ENCODE assay signal across 39 cellular contexts in genomic region chr3:184116017-184116416, GRCh38. TPM values are rescaled to one million over a fixed set of nuclear protein-coding genes. Genes with fewer than 3 reads are reported as not detected.
"Had no signal": no experiment of that assay in that cellular context is flagged by ENCODE, and none has a peak within 500 bp of the region (broad histone marks: within the 10 kb centered on the region; RNA-seq: fewer than 3 reads in every experiment).

No MANE protein-coding gene starts in this region.

- FAIRE-seq: astrocyte, bronchial epithelial cell had no signal

- H3K4me3 ChIP-seq: adrenal gland, ascending aorta, body of pancreas, breast epithelium, cardiac muscle cell had no signal

- H3K9me3 ChIP-seq: adrenal gland, ascending aorta, body of pancreas, breast epithelium had no signal

- DNase-seq: activated effector memory CD4-positive, alpha-beta T cell treated with anti-CD3 and anti-CD28 coated beads, Interleukin-2, amount 50 U/mL, for 16 hours; activated effector memory CD4-positive, alpha-beta T cell treated with Interleukin-2 at 50 U/mL for 16 hours; activated gamma-delta T cell; activated gamma-delta T cell treated with Interleukin-2 at 50 U/mL for 16 hours; activated naive CD4-positive, alpha-beta T cell; activated naive CD4-positive, alpha-beta T cell treated with anti-CD3 and anti-CD28 coated beads for 36 hours; activated naive CD4-positive, alpha-beta T cell treated with anti-CD3 and anti-CD28 coated beads, Interleukin-2, amount 10 ng/mL, durations not matched to agents 7 days and 5 days; activated naive CD4-positive, alpha-beta T cell treated with anti-CD3 and anti-CD28 coated beads, Interleukin-2, amount 50 U/mL, for 16 hours; activated naive CD4-positive, alpha-beta T cell treated with Interleukin-2 at 50 U/mL for 16 hours; activated naive CD8-positive, alpha-beta T cell treated with anti-CD3 and anti-CD28 coated beads for 36 hours; activated naive CD8-positive, alpha-beta T cell treated with anti-CD3 and anti-CD28 coated beads, Interleukin-2, amount 10 ng/mL, durations not matched to agents 7 days and 5 days; activated naive CD8-positive, alpha-beta T cell treated with anti-CD3 and anti-CD28 coated beads, Interleukin-2, amount 50 U/mL, for 24 hours; activated T-cell treated with anti-CD3 and anti-CD28 coated beads, Interleukin-2, amount 50 U/mL, for 24 hours; activated T-cell treated with anti-CD3 and anti-CD28 coated beads, Interleukin-2, amount 50 U/mL, for 4 hours; activated T-cell treated with anti-CD3 and anti-CD28 coated beads, Interleukin-2, amount 50 U/mL, for 48 hours; activated T-cell treated with anti-CD3 and anti-CD28 coated beads, Interleukin-2, amount 50 U/mL, for 72 hours; adrenal gland; amniotic stem cell; amygdala; anterior cingulate cortex; aorta; body of pancreas; brain microvascular endothelial cell; caudate nucleus; central memory CD4-positive, alpha-beta T cell; cerebellar nuclear complex had no signal

- H3K27me3 ChIP-seq: adrenal gland, ascending aorta, body of pancreas, breast epithelium, cardiac muscle cell had no signal

- H3K27ac ChIP-seq: adrenal gland, ascending aorta, body of pancreas, brain microvascular endothelial cell, breast epithelium, cardiac muscle cell had no signal

- H3K36me3 ChIP-seq: adrenal gland, ascending aorta, brain microvascular endothelial cell, breast epithelium, cardiac muscle cell had no signal

- ATAC-seq: activated naive CD4-positive, alpha-beta T cell treated with anti-CD3 and anti-CD28 coated beads, Interleukin-2, amount 50 U/mL, for 72 hours; activated naive CD8-positive, alpha-beta T cell treated with anti-CD3 and anti-CD28 coated beads, Interleukin-2, amount 50 U/mL, for 24 hours; activated T-cell treated with anti-CD3 and anti-CD28 coated beads, Interleukin-2, amount 50 U/mL, for 4 hours; activated T-cell treated with anti-CD3 and anti-CD28 coated beads, Interleukin-2, amount 50 U/mL, for 72 hours; activated T-helper 17 cell treated with anti-CD3 and anti-CD28 coated beads, Interleukin-2, amount 50 U/mL, for 72 hours; body of pancreas had no signal

- H3K4me1 ChIP-seq: adrenal gland, ascending aorta, body of pancreas, breast epithelium had no signal

RNA-seq across cellular contexts. Expression of gene HTR3E, which starts 19.2 kb away (rescaled TPM):
- total RNA-seq: activated naive CD4-positive, alpha-beta T cell treated with anti-CD3 and anti-CD28 coated beads for 36 hours; activated naive CD4-positive, alpha-beta T cell treated with anti-CD3 and anti-CD28 coated beads, Interleukin-2, amount 50 U/mL, for 72 hours; activated naive CD8-positive, alpha-beta T cell treated with anti-CD3 and anti-CD28 coated beads for 36 hours; activated naive CD8-positive, alpha-beta T cell treated with anti-CD3 and anti-CD28 coated beads, Interleukin-2, amount 10 ng/mL, durations not matched to agents 7 days and 5 days; activated T-cell treated with anti-CD3 and anti-CD28 coated beads, Interleukin-2, amount 50 U/mL, for 4 hours; activated T-cell treated with anti-CD3 and anti-CD28 coated beads, Interleukin-2, amount 50 U/mL, for 72 hours; activated T-helper 1 cell treated with anti-CD3 and anti-CD28 coated beads, Interleukin-12 subunit alpha, Interleukin-12 subunit beta, Interleukin-2, Interleukin-4 antibody, amounts not matched to agents 30 ng/mL and 10 ng/mL and 1 ng/mL, durations not matched to agents 14 hours and 24 hours and 36 hours; activated T-helper 17 cell treated with anti-CD3 and anti-CD28 coated beads, Interleukin-2, amount 50 U/mL, for 72 hours; activated T-helper 2 cell treated with anti-CD3 and anti-CD28 coated beads, Interferon-gamma antibody, Interleukin-2, Interleukin-4, amounts not matched to agents 10 μg/mL and 5 μg/mL and 100 μg/mL, durations not matched to agents 14 hours and 24 hours and 36 hours; adrenal gland; aorta; ascending aorta; astrocyte; body of pancreas; breast epithelium; bronchial epithelial cell; cardiac muscle cell; cardiac septum; cerebellum; chondrocyte had no signal
- polyA plus RNA-seq: adipose tissue, adrenal gland, aorta had no signal
